In genomic region chr9:129338701-129339445, GRCh38 we compare ENCODE assay signal across 16 cellular contexts.
A peak's percentile ranks its signal among the peaks of the same experiment; 100 is the strongest.
DNase-seq lines count a peak whose midpoint lies in the region; ATAC-seq and TF ChIP-seq lines count a peak whose summit lies in the region.
"Had no signal": no experiment of that assay in that cellular context is flagged by ENCODE, and none has a peak within 500 bp of the region (broad histone marks: within the 10 kb centered on the region; RNA-seq: fewer than 3 reads in every experiment).

No MANE protein-coding gene starts in this region.

- TF ChIP-seq RAD21 in neural cell (conservative IDR thresholded peaks at IDR 0.05): no peak

- no peak overlapping the region for H2AFZ ChIP-seq in neural cell (ENCODE audit: low read depth, low read length)

- no peaks in the 10 kb centered on the region for H4K20me1 ChIP-seq in neural cell (ENCODE audit: insufficient read depth)

- H3K9me3 ChIP-seq in neural cell (ENCODE audit: low read length): no peaks in the 10 kb centered on the region
- H3K9me3 ChIP-seq: BE2C had no signal

- no peak overlapping the region for H3K4me2 ChIP-seq in neural cell (ENCODE audit: low read length)

- TF ChIP-seq EP300 in neural cell (conservative IDR thresholded peaks at IDR 0.05; ENCODE audit: poor library complexity, severe bottlenecking): no peak

- H3K79me2 ChIP-seq in neural cell (replicated peaks; ENCODE audit: insufficient read depth, low read length): no peaks in the 10 kb centered on the region

- H3K9me2 ChIP-seq in neural cell (ENCODE audit: insufficient read depth, low read length): no peaks in the 10 kb centered on the region

- H3K9ac ChIP-seq in neural cell (ENCODE audit: low read length): no peak overlapping the region

- ATAC-seq in GM19452 (IDR thresholded peaks at IDR 0.05; ENCODE audit: unreplicated experiment) (no peak), GM19463 (IDR thresholded peaks at IDR 0.05; ENCODE audit: unreplicated experiment) (no peak), HG02588 (IDR thresholded peaks at IDR 0.05; ENCODE audit: unreplicated experiment) (no peak)

- DNase-seq in AG20443 (ENCODE audit: low spot score) (peak; percentile 48), NCI-H69 (lab: John Stamatoyannopoulos, UW) (peak; percentile 32), dorsolateral prefrontal cortex (peak in 1 of 10 donors; percentile 44), anterior cingulate cortex (lab: John Stamatoyannopoulos, UW) (no peak)
- DNase-seq: activated gamma-delta T cell treated with Interleukin-2 at 50 U/mL for 16 hours, BE2C, NCI-H146, NCI-H526, nucleus accumbens, T1000 had no signal

- TF ChIP-seq CTCF in dorsolateral prefrontal cortex (IDR thresholded peaks at IDR 0.05 in 54 of 56, conservative IDR thresholded peaks at IDR 0.05 in 2 of 56; ENCODE audit: low read depth in 1 of 56, partially characterized antibody in 56 of 56) (no peak), neural cell (IDR thresholded peaks at IDR 0.05; ENCODE audit: poor library complexity, severe bottlenecking) (no peak)

- H3F3A ChIP-seq in neural cell (ENCODE audit: insufficient read depth, low read length, poor library complexity, severe bottlenecking): no peaks in the 10 kb centered on the region

- peak overlapping the region in 23 of 59 donors; percentile 5 to 33 (median 17) for H3K4me3 ChIP-seq in dorsolateral prefrontal cortex
- H3K4me3 ChIP-seq in neural cell (ENCODE audit: low read length): no peak overlapping the region
- H3K4me3 ChIP-seq: lung had no signal

- no peaks in the 10 kb centered on the region for H3K27me3 ChIP-seq in dorsolateral prefrontal cortex
- H3K27me3 ChIP-seq in neural cell (ENCODE audit: insufficient read depth, low read depth, low read length): no peaks in the 10 kb centered on the region
- H3K27me3 ChIP-seq: BE2C had no signal

- intact Hi-C loops in dorsolateral prefrontal cortex (cut with DNase I): loop anchor here in 1 of 2 donors (5.0 kb wide), 1 partner anchor 63 kb away; no protein-coding TSS in a partner anchor

- H3K36me3 ChIP-seq in neural cell (ENCODE audit: insufficient read depth, low read length): no peaks in the 10 kb centered on the region
- H3K36me3 ChIP-seq: BE2C had no signal

- H3K27ac ChIP-seq in dorsolateral prefrontal cortex: peak overlapping the region in 53 of 59 donors; percentile 6 to 94 (median 66)
- no peak overlapping the region for H3K27ac ChIP-seq in neural cell (ENCODE audit: low read length)
- H3K27ac ChIP-seq: epithelial cell of prostate had no signal

TF ChIP-seq in neural cell, 6 proteins besides CTCF, POLR2A, EP300 and RAD21:
- TF ChIP-seq POLR2AphosphoS5 (IDR thresholded peaks at IDR 0.05) (peak; percentile 17), EZH2 (IDR thresholded peaks at IDR 0.05; ENCODE audit: borderline replicate concordance, insufficient read depth, low read length, poor library complexity, severe bottlenecking) (no peak), REST (IDR thresholded peaks at IDR 0.05; ENCODE audit: borderline replicate concordance) (no peak)

Comparison
In these comparisons a context has a peak if more than half of its experiments do, and no peak if none do; other contexts are left out.
1. DNase-seq: peak in AG20443 (single experiment) and NCI-H69 (single experiment); none in anterior cingulate cortex (0 of 58).